In the genomic region with DNA sequence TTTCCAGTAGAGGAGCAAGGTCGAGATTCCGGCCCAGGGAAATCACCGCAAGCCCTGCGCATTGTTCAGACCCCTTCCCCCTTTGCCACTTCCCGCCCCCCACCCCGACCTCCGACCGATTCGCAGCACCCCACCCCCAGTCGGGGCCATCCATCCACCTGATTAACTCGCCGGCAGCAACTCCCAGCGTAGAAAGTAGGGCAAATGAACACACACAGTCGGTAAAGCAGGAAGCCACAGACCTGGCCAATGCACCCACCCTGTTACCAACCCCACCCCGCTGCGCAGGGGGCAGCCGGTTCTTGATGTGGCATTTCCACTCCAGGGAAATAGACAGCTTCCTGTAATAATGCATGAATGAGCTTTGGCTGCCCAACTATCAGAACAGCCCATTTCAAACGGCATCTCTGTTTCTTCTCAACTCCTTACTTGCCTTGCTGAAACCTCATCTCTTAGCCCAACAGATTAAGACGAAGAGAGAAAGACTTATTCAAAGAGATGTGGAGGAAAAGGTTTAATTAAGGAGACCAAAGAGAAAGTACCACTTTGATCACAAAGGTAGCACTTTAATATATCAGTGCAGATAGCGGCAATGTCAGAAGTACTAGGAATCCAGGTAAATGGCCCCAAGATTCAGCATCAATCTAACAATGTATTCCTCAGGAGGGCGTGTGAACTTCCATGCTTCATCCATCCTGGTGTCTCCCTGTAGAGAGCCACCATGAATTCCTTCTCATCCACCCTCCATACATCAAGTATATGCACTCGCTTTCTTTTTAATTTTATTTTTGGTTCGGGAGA, we compare ENCODE assay signal across 8 cellular contexts. TPM values are rescaled to one million over a fixed set of nuclear protein-coding genes. Genes with fewer than 3 reads are reported as not detected.
DNase-seq lines count a peak whose midpoint lies in the region; ATAC-seq, FAIRE-seq and TF ChIP-seq lines count a peak whose summit lies in the region.

No MANE protein-coding gene starts in this region.

- TF ChIP-seq CTCF in type B pancreatic cell (conservative IDR thresholded peaks at IDR 0.05), result no peak

- ATAC-seq in naive B cell (ENCODE audit: low read depth in 2 of 2) (no peak), HG03196 (IDR thresholded peaks at IDR 0.05; ENCODE audit: unreplicated experiment) (no peak), HG03039 (IDR thresholded peaks at IDR 0.05; ENCODE audit: unreplicated experiment) (no peak)

- peak overlapping the region in 5 of 6 donors; percentile 35 to 82 (median 41) for H3K27ac Mint-ChIP-seq in naive B cell
- peak overlapping the region; percentile 44 for H3K27ac Mint-ChIP-seq in type B pancreatic cell

- peaks cover 38 to 46% (median 39%) of the 10 kb centered on the region in 3 donors for H3K4me1 Mint-ChIP-seq in naive B cell
- H3K4me1 Mint-ChIP-seq in type B pancreatic cell (ENCODE audit: unreplicated experiment), result peaks cover 34% of the 10 kb centered on the region

- no peaks in the 10 kb centered on the region for H3K36me3 Mint-ChIP-seq in naive B cell
- H3K36me3 Mint-ChIP-seq in type B pancreatic cell, result no peaks in the 10 kb centered on the region

- no peak for DNase-seq in GM12892 (ENCODE audit: insufficient read length)
- peak; percentile 28 to 39 for DNase-seq in activated CD4-positive, alpha-beta T cell treated with anti-CD3 and anti-CD28 coated beads for 4 hours
- peak; percentile 45 for DNase-seq in dermis blood vessel endothelial cell
- DNase-seq in naive B cell, result peak; percentile 18
- no peak for DNase-seq in type B pancreatic cell (ENCODE audit: extremely low spot score, unreplicated experiment)
- no peak for DNase-seq in NCI-H1417 (lab: John Stamatoyannopoulos, UW)

- FAIRE-seq in GM12892 (lab: Jason Lieb, UNC), result peak; percentile 38

- H3K9me3 Mint-ChIP-seq in naive B cell (no peaks in the 10 kb centered on the region), type B pancreatic cell (no peaks in the 10 kb centered on the region)

- peak overlapping the region; percentile 78 to 97 (median 96) for H3K4me3 Mint-ChIP-seq in naive B cell
- peak overlapping the region; percentile 93 for H3K4me3 Mint-ChIP-seq in type B pancreatic cell

- TF ChIP-seq POLR2A in GM12892 (IDR thresholded peaks at IDR 0.05; ENCODE audit: low read depth, low read length), result no peak

- H3K27me3 Mint-ChIP-seq in naive B cell (peaks cover 5 to 11% (median 6%) of the 10 kb centered on the region in 3 donors), type B pancreatic cell (peaks cover 64% of the 10 kb centered on the region)

RNA-seq across cellular contexts. Expression of a gene that starts 1.9 kb away (rescaled TPM):
- 30.6 TPM for polyA plus RNA-seq in GM12892 (2012; ENCODE audit: missing spikeins)
- total RNA-seq in dermis blood vessel endothelial cell (8.2 and 30.3 TPM in 2 replicates), type B pancreatic cell (ENCODE audit: low replicate concordance) (8.1 and 38.1 TPM in 2 replicates)
- polyA plus RNA-seq in naive B cell (ENCODE audit: low read depth in 6 of 6), result 1 to 10 TPM in 3 of 6 donors, under 1 TPM in 2, not detected in 1; 0.58 to 1.8 (median 1.1) TPM

Comparison
In these comparisons a context has a peak if more than half of its experiments do, and no peak if none do; other contexts are left out.
1. DNase-seq: peak in activated CD4-positive, alpha-beta T cell treated with anti-CD3 and anti-CD28 coated beads for 4 hours (2 of 2), dermis blood vessel endothelial cell (single experiment) and naive B cell (single experiment); none in GM12892 (single experiment), type B pancreatic cell (single experiment) and NCI-H1417 (0 of 3).